8 cellular contexts compared by ENCODE assay signal in the genomic region with DNA sequence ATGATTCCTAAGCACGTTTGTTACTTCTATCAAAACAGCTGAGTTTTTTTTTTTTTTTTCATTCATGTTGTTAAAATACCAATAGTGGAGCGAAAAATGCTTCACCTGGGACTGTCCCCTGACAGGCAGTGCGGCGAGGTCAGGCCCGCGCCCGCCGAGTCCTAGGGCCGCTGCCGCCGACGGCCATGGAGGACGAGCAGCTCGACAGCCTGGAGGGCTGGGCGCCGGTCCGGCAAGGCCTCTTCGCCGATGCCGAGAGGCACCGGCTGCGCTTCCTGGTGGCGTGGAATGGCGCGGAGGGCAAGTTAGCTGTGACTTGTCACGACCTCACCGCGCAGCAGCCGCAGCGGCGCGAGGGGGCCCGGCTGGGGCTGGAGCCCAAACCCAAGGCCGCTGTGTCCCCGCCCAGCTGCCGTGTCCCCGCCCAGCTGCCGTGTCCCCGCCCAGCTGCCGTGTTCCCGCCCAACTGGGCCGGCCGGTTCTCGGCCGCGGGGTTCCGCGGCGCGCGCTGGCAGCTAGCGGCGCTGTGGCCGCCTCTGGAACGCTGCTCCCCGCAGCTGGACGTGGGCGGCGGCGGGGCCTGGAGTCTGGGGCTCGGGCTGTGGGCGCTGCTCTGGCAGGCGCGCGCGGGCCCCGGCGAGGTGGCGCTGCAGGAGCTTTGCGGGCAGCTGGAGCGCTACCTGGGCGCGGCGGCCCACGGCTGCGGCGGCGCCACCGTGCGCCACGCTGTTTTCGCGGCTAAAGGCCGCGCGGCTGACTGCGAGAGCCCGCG. TPM values are rescaled to one million over a fixed set of nuclear protein-coding genes. Genes with fewer than 3 reads are reported as not detected.
DNase-seq lines count a peak whose midpoint lies in the region; ATAC-seq and TF ChIP-seq lines count a peak whose summit lies in the region.
"Not testable (repeated sequence)": the region's sequence is repeated elsewhere in the genome, so short reads cannot be mapped to it uniquely, and the experiment has no call there.

No MANE protein-coding gene starts in this region.

- not testable (repeated sequence) for H3K27me3 Mint-ChIP-seq in CD4-positive, alpha-beta T cell; T-cell; activated T-helper 17 cell treated with anti-CD3 and anti-CD28 coated beads, Interleukin-2, amount 50 U/mL, for 72 hours; glutamatergic neuron (ENCODE audit: unreplicated experiment); osteocyte (ENCODE audit: unreplicated experiment)

- DNase-seq in CD4-positive, alpha-beta T cell, result peak; percentile 19 to 72 (median 38)
- DNase-seq in T-cell (peak in 33 of 34 experiments; percentile 7 to 74 (median 48)), glutamatergic neuron (peak; percentile 39), osteocyte (ENCODE audit: extremely low spot score, unreplicated experiment) (peak; percentile 76)
- peak; percentile 6 to 12 for DNase-seq in stimulated activated CD8-positive, alpha-beta memory T cell treated with anti-CD3 and anti-CD28 coated beads, Interleukin-4, amount 100 ng/mL, for 4 hours (ENCODE audit: low read depth in 2 of 2, low spot score in 1 of 2)

- intact Hi-C loops in CD4-positive, alpha-beta T cell (cut with DNase I, micrococcal nuclease), result not testable (repeated sequence)

- not testable (repeated sequence) for H3K27me3 ChIP-seq in CD4-positive, alpha-beta T cell (ENCODE audit: control insufficient read depth, insufficient read depth, low read length)

- H3K4me1 Mint-ChIP-seq in CD4-positive, alpha-beta T cell (ENCODE audit: low read depth); T-cell; activated T-helper 17 cell treated with anti-CD3 and anti-CD28 coated beads, Interleukin-2, amount 50 U/mL, for 72 hours; glutamatergic neuron (ENCODE audit: low read depth, unreplicated experiment); osteocyte (ENCODE audit: unreplicated experiment): not testable (repeated sequence)

- H3K9me3 Mint-ChIP-seq in CD4-positive, alpha-beta T cell; T-cell; activated T-helper 17 cell treated with anti-CD3 and anti-CD28 coated beads, Interleukin-2, amount 50 U/mL, for 72 hours; glutamatergic neuron (ENCODE audit: unreplicated experiment); osteocyte (ENCODE audit: unreplicated experiment): not testable (repeated sequence)

- POLR2A ChIA-PET in CD4-positive, alpha-beta T cell (lab: Charles Lee), result not testable (repeated sequence)
- POLR2A ChIA-PET in T-cell (lab: Charles Lee), result interaction anchor here in 1 of 2 donors (0.6 kb wide), 1 partner anchor 921 kb away, joined by 3 read pairs; no protein-coding TSS in a partner anchor

- H3K36me3 Mint-ChIP-seq in CD4-positive, alpha-beta T cell (ENCODE audit: low read depth); T-cell; activated T-helper 17 cell treated with anti-CD3 and anti-CD28 coated beads, Interleukin-2, amount 50 U/mL, for 72 hours (ENCODE audit: low read depth); glutamatergic neuron (ENCODE audit: unreplicated experiment); osteocyte (ENCODE audit: unreplicated experiment): not testable (repeated sequence)

- not testable (repeated sequence) for H3K9me3 ChIP-seq in CD4-positive, alpha-beta T cell (ENCODE audit: control insufficient read depth, low read length)

- CTCF ChIA-PET in CD4-positive, alpha-beta T cell (lab: Charles Lee); T-cell (lab: Charles Lee): not testable (repeated sequence)

- H3K27ac Mint-ChIP-seq in CD4-positive, alpha-beta T cell; T-cell; activated T-helper 17 cell treated with anti-CD3 and anti-CD28 coated beads, Interleukin-2, amount 50 U/mL, for 72 hours; glutamatergic neuron (ENCODE audit: unreplicated experiment); osteocyte (ENCODE audit: unreplicated experiment): not testable (repeated sequence)

- peak; percentile 91 for ATAC-seq in CD4-positive, alpha-beta T cell (ENCODE audit: poor library complexity)
- peak; percentile 65 for ATAC-seq in GM21367 (IDR thresholded peaks at IDR 0.05; ENCODE audit: unreplicated experiment)
- ATAC-seq in HG03060 (IDR thresholded peaks at IDR 0.05; ENCODE audit: low read depth, unreplicated experiment), result peak; percentile 39
- peak; percentile 86 to 95 (median 94) for ATAC-seq in T-cell (replicated peaks in 1 of 4)
- ATAC-seq in activated T-helper 17 cell treated with anti-CD3 and anti-CD28 coated beads, Interleukin-2, amount 50 U/mL, for 72 hours (replicated peaks), result peak; percentile 94

- not testable (repeated sequence) for H3K27ac ChIP-seq in CD4-positive, alpha-beta T cell (ENCODE audit: low read depth, low read length)

- TF ChIP-seq CTCF in CD4-positive, alpha-beta T cell (IDR thresholded peaks at IDR 0.05); glutamatergic neuron (IDR thresholded peaks at IDR 0.05; ENCODE audit: partially characterized antibody, unreplicated experiment); osteocyte (IDR thresholded peaks at IDR 0.05): not testable (repeated sequence)

- not testable (repeated sequence) for H3K4me3 Mint-ChIP-seq in CD4-positive, alpha-beta T cell; activated T-helper 17 cell treated with anti-CD3 and anti-CD28 coated beads, Interleukin-2, amount 50 U/mL, for 72 hours; glutamatergic neuron (ENCODE audit: unreplicated experiment); osteocyte (ENCODE audit: unreplicated experiment)
- H3K4me3 Mint-ChIP-seq in T-cell, result peak overlapping the region in 1 of 3 donors; percentile 34

RNA-seq across cellular contexts. Expression of a gene that starts 56.7 kb away (rescaled TPM):
- 1 to 10 TPM; 1.5 to 1.8 TPM for total RNA-seq in CD4-positive, alpha-beta T cell
- total RNA-seq in T-cell (1 to 10 TPM; 3.0 to 5.7 (median 3.8) TPM), glutamatergic neuron (ENCODE audit: unreplicated experiment) (not detected), osteocyte (4.9 and 5.4 TPM in 2 replicates)
- total RNA-seq in activated T-helper 17 cell treated with anti-CD3 and anti-CD28 coated beads, Interleukin-2, amount 50 U/mL, for 72 hours, result 1 to 10 TPM; 1.0 to 1.6 TPM

Comparison
In these comparisons a context has a peak if more than half of its experiments do, and no peak if none do; other contexts are left out.
1. ATAC-seq: peak in every context shown above with its lines; median percentile 94 in activated T-helper 17 cell treated with anti-CD3 and anti-CD28 coated beads, Interleukin-2, amount 50 U/mL, for 72 hours; 94 in T-cell; 91 in CD4-positive, alpha-beta T cell; 65 in GM21367; 39 in HG03060.
2. DNase-seq: peak in every context shown above with its lines; median percentile 76 in osteocyte; 48 in T-cell; 39 in glutamatergic neuron; 38 in CD4-positive, alpha-beta T cell; 9 in stimulated activated CD8-positive, alpha-beta memory T cell treated with anti-CD3 and anti-CD28 coated beads, Interleukin-4, amount 100 ng/mL, for 4 hours.